In genomic region chr9:97740848-97741821, GRCh38 we compare ENCODE assay signal across 8 cellular contexts. TPM values are rescaled to one million over a fixed set of nuclear protein-coding genes. Genes with fewer than 3 reads are reported as not detected.
DNase-seq lines count a peak whose midpoint lies in the region; ATAC-seq, FAIRE-seq and TF ChIP-seq lines count a peak whose summit lies in the region.

No MANE protein-coding gene starts in this region.

- DNase-seq in NCI-H2029 (lab: John Stamatoyannopoulos, UW) = peak; percentile 38
- DNase-seq in NCI-H2029 treated with DMSO at 0.1 percent for 48 hours (lab: John Stamatoyannopoulos, UW) = no peak
- DNase-seq in T-helper 1 cell = peak in 3 of 5 donors; percentile 3 to 8 (median 6)
- peak; percentile 81 for DNase-seq in bronchial epithelial cell (ENCODE audit: low read depth)
- peak; percentile 65 for DNase-seq in iris pigment epithelial cell (ENCODE audit: low read depth)
- peak; percentile 67 for DNase-seq in stimulated activated CD4-positive, alpha-beta T cell treated with anti-CD3 and anti-CD28 coated beads, Interleukin-15, amount 100 ng/mL, for 24 hours
- no peak for DNase-seq in NCI-H345 treated with DMSO at 0.1 percent for 48 hours (lab: John Stamatoyannopoulos, UW; ENCODE audit: unreplicated experiment)

- H3K4me3 ChIP-seq in bronchial epithelial cell (ENCODE audit: low read depth, low read length) = peak overlapping the region; percentile 15

- peak; percentile 32 for TF ChIP-seq CTCF in bronchial epithelial cell (IDR thresholded peaks at IDR 0.05; ENCODE audit: insufficient read depth, low read length, severe bottlenecking)

- ATAC-seq in HG02588 (IDR thresholded peaks at IDR 0.05; ENCODE audit: unreplicated experiment) = no peak

- no peaks in the 10 kb centered on the region for H3K36me3 ChIP-seq in bronchial epithelial cell (ENCODE audit: control insufficient read depth, insufficient read depth, low read length)

- no peaks in the 10 kb centered on the region for H3K27me3 ChIP-seq in bronchial epithelial cell (ENCODE audit: control insufficient read depth, insufficient read depth, low read length)

- no peak for FAIRE-seq in bronchial epithelial cell (lab: Jason Lieb, UNC)

RNA-seq across cellular contexts. Expression of gene XPA, which starts 44.0 kb away (rescaled TPM):
- total RNA-seq in bronchial epithelial cell = 4.2 and 7.8 TPM in 2 replicates

Comparison
In these comparisons a context has a peak if more than half of its experiments do, and no peak if none do; other contexts are left out.
1. DNase-seq: peak in NCI-H2029 (single experiment), T-helper 1 cell (3 of 5), bronchial epithelial cell (single experiment), iris pigment epithelial cell (single experiment) and stimulated activated CD4-positive, alpha-beta T cell treated with anti-CD3 and anti-CD28 coated beads, Interleukin-15, amount 100 ng/mL, for 24 hours (single experiment); none in NCI-H2029 treated with DMSO at 0.1 percent for 48 hours (single experiment) and NCI-H345 treated with DMSO at 0.1 percent for 48 hours (single experiment).